In genomic region chr11:67482736-67483497, GRCh38 we compare ENCODE assay signal across 8 cellular contexts. TPM values are rescaled to one million over a fixed set of nuclear protein-coding genes. Genes with fewer than 3 reads are reported as not detected.
DNase-seq lines count a peak whose midpoint lies in the region; ATAC-seq and TF ChIP-seq lines count a peak whose summit lies in the region.

Gene AIP (plus strand): TSS chr11:67483026. CDS start chr11:67483159, 133 bp downstream.

- H3K9ac ChIP-seq in BLaER1 = peak within 1 kb of the TSS; percentile 89
- peak within 1 kb of the TSS; percentile 64 to 67 for H3K9ac ChIP-seq in colonic mucosa (ENCODE audit: low read depth in 2 of 2, low read length in 2 of 2)

- peaks cover 16% of the 10 kb centered on the region for H3K36me3 ChIP-seq in BLaER1
- H3K36me3 ChIP-seq in colonic mucosa = peaks cover 4% of the 10 kb centered on the region

- H3K9me3 ChIP-seq in BLaER1 (no peaks in the 10 kb centered on the region), colonic mucosa (no peaks in the 10 kb centered on the region)

- peak; percentile 99 for DNase-seq in GM19240 (ENCODE audit: insufficient read length, low spot score)
- peak; percentile 97 to 99 for DNase-seq in NCI-H526 (lab: John Stamatoyannopoulos, UW)
- peak; percentile 98 for DNase-seq in activated CD4-positive, alpha-beta T cell treated with anti-CD3 and anti-CD28 coated beads for 48 hours
- DNase-seq in colonic mucosa = peak; percentile 99
- peak; percentile 91 to 92 for DNase-seq in stimulated activated CD4-positive, alpha-beta T cell treated with anti-CD3 and anti-CD28 coated beads, Interleukin-1b, Interleukin-23, amount 100 ng/mL, for 4 hours (ENCODE audit: low read depth in 2 of 2)

- H3K4me3 ChIP-seq in BLaER1 (peak within 1 kb of the TSS; percentile 75), colonic mucosa (peak within 1 kb of the TSS; percentile 53)

- TF ChIP-seq CTCF in colonic mucosa (IDR thresholded peaks at IDR 0.05) = no peak

- intact Hi-C loops in colonic mucosa (cut with DNase I) = no loop called here

- H3K27me3 ChIP-seq in BLaER1 (no peaks in the 10 kb centered on the region), colonic mucosa (no peaks in the 10 kb centered on the region), layer of hippocampus (ENCODE audit: control insufficient read depth, insufficient read depth, low read length) (no peaks in the 10 kb centered on the region)

- ATAC-seq in HG03460 (IDR thresholded peaks at IDR 0.05; ENCODE audit: unreplicated experiment) = peak; percentile 70

- H3K4me1 ChIP-seq in BLaER1 = peaks cover 45% of the 10 kb centered on the region
- peaks cover 11% of the 10 kb centered on the region for H3K4me1 ChIP-seq in colonic mucosa

- H3K4me2 ChIP-seq in BLaER1 = peak within 1 kb of the TSS; percentile 97

- H4K20me1 ChIP-seq in BLaER1 = peaks cover 42% of the 10 kb centered on the region

- peak within 1 kb of the TSS; percentile 96 for H3K27ac ChIP-seq in BLaER1
- H3K27ac ChIP-seq in colonic mucosa = peak within 1 kb of the TSS; percentile 79
- peak within 1 kb of the TSS; percentile 97 for H3K27ac ChIP-seq in layer of hippocampus (ENCODE audit: low read depth, low read length)

RNA-seq across cellular contexts. Expression of gene AIP, which starts in this region (rescaled TPM):
- total RNA-seq in colonic mucosa = 10 to 100 TPM; 45.3 to 57.9 TPM

Comparison
In these comparisons a context has a peak if more than half of its experiments do, and no peak if none do; other contexts are left out.
1. Peak in every context shown above with its lines: DNase-seq, ATAC-seq, H3K4me3 ChIP-seq and H3K27ac ChIP-seq.